Comparison of ENCODE assay signal across 7 cellular contexts in the genomic region with DNA sequence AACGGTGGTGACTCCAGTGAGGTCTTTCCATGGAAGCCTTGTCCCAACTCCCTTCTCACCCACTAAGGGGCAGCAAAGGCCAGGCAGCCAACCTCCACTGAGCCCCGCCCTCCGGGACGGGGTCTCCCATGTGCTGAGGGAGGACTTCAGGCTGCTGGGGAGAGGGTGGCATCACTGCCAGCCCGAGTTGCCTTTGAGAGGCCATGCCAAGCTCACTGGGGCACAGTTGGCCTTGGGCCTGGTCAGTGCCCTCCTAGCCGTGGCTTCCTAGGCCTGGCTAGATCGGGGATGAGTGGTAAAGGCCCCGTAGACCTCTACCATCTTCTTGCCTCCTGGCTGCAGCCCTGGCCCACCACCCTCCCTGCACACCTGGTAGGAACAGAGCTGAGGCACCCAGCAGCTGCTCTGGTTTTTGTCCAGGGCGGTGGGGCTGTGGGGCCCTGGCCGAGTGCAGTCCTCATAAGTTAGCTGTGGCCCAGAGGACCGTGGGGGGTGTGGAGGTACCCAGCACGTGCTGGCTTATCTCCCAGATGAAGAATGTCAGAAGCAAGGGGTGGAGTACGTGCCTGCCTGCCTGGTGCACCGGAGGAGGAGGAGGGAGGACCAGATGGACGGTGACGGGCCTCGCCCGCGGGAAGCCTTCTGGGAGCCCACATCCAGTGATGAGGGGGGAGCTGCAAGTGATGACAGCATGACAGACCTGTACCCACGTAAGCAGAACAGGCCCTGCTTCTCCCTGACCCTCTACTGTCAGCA. TPM values are rescaled to one million over a fixed set of nuclear protein-coding genes. Genes with fewer than 3 reads are reported as not detected.
DNase-seq lines count a peak whose midpoint lies in the region; ATAC-seq and TF ChIP-seq lines count a peak whose summit lies in the region.
"Had no signal": no experiment of that assay in that cellular context is flagged by ENCODE, and none has a peak within 500 bp of the region (broad histone marks: within the 10 kb centered on the region; RNA-seq: fewer than 3 reads in every experiment).

No MANE protein-coding gene starts in this region.

- no peak for ATAC-seq in HG03521 (IDR thresholded peaks at IDR 0.05; ENCODE audit: unreplicated experiment)
- no peak for ATAC-seq in GM21723 (IDR thresholded peaks at IDR 0.05; ENCODE audit: unreplicated experiment)

- TF ChIP-seq CTCF in epithelial cell of proximal tubule (conservative IDR thresholded peaks at IDR 0.05; ENCODE audit: low read depth, low read length) = peak; percentile 54

- peak; percentile 37 for DNase-seq in AG20443 (ENCODE audit: low spot score)
- no peak for DNase-seq in epithelial cell of proximal tubule (ENCODE audit: low read depth)
- no peak for DNase-seq in NOMO-1 treated with DMSO at 0.1 percent for 48 hours (lab: John Stamatoyannopoulos, UW; ENCODE audit: unreplicated experiment)
- DNase-seq: T-helper 9 cell had no signal

- H3K4me1 Mint-ChIP-seq in IgD-negative memory B cell = peaks cover 0 to 17% (median 11%) of the 10 kb centered on the region in 3 donors

- H3K36me3 Mint-ChIP-seq in IgD-negative memory B cell = peaks cover 1% of the 10 kb centered on the region

- no peak overlapping the region for H3K4me3 ChIP-seq in epithelial cell of proximal tubule (ENCODE audit: low read depth, low read length)

- peak overlapping the region in 2 of 3 donors; percentile 53 to 77 for H3K27ac Mint-ChIP-seq in IgD-negative memory B cell

- H3K9me3 Mint-ChIP-seq in IgD-negative memory B cell = no peaks in the 10 kb centered on the region

- no peaks in the 10 kb centered on the region for H3K27me3 Mint-ChIP-seq in IgD-negative memory B cell

- peak overlapping the region in 2 of 4 donors; percentile 16 to 68 for H3K4me3 Mint-ChIP-seq in IgD-negative memory B cell

RNA-seq across cellular contexts. Expression of gene SURF2, which starts 3.2 kb away (rescaled TPM):
- polyA plus RNA-seq in IgD-negative memory B cell = 34.7 TPM
- total RNA-seq in epithelial cell of proximal tubule = 27.6 and 45.4 TPM in 2 replicates

RNA-seq across cellular contexts. Expression of gene SURF1, which starts 3.3 kb away (rescaled TPM):
- 114 TPM for polyA plus RNA-seq in IgD-negative memory B cell
- 27.3 and 31.3 TPM in 2 replicates for total RNA-seq in epithelial cell of proximal tubule

RNA-seq across cellular contexts. Expression of gene RPL7A, which starts 11.6 kb away (rescaled TPM):
- 1,229 TPM for polyA plus RNA-seq in IgD-negative memory B cell
- 2,685 and 3,393 TPM in 2 replicates for total RNA-seq in epithelial cell of proximal tubule

RNA-seq across cellular contexts. Expression of gene MED22, which starts 11.7 kb away (rescaled TPM):
- polyA plus RNA-seq in IgD-negative memory B cell = 26.7 TPM
- 18.4 and 30.0 TPM in 2 replicates for total RNA-seq in epithelial cell of proximal tubule

RNA-seq across cellular contexts. Expression of gene SURF4, which starts 16.3 kb away (rescaled TPM):
- 72.6 TPM for polyA plus RNA-seq in IgD-negative memory B cell
- 125 and 252 TPM in 2 replicates for total RNA-seq in epithelial cell of proximal tubule
